Comparison of ENCODE assay signal across 13 cellular contexts in the genomic region with DNA sequence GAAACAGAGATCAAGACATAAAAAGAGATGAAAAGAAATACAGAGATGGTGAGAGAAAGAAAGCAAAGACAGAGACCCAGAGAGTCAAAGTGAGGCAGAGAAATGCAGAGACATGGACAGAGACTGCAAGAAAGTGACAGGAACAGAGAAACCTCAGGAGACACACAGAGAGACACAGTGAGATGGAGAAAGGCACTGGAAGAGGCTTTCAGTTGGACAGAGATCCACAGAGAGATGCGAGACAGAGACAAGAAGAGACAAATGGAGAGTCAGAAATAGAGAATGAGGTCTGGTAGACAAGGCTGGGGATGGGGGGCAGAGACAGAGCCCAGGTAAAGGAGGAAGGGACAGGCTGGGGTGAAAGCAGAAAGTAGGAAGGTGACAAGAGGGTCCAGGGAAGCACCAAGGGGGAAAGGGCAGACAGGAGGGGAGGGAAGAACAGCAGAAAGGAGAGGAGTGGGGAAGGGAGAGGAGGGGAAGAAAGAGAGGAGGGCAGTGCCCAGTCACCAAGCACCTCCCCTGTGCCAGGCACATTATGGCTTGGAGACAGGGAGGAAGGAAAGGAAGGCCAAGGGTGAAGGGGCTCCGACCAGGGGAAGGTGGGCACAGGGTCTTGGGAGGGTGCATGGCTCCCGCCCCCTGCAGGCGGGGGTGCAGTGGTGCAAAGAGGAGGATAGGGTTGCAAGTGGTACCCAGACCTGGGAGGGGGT. TPM values are rescaled to one million over a fixed set of nuclear protein-coding genes. Genes with fewer than 3 reads are reported as not detected.
A peak's percentile ranks its signal among the peaks of the same experiment; 100 is the strongest.
DNase-seq lines count a peak whose midpoint lies in the region; ATAC-seq and TF ChIP-seq lines count a peak whose summit lies in the region.
"Had no signal": no experiment of that assay in that cellular context is flagged by ENCODE, and none has a peak within 500 bp of the region (broad histone marks: within the 10 kb centered on the region; RNA-seq: fewer than 3 reads in every experiment).

No MANE protein-coding gene starts in this region.

- H3K18ac ChIP-seq in neuronal stem cell (ENCODE audit: low read length), result no peak overlapping the region

- no peak for TF ChIP-seq EP300 in SK-N-SH (IDR thresholded peaks at IDR 0.05; ENCODE audit: borderline replicate concordance in 1 of 2, low read depth in 1 of 2, low read length in 1 of 2)

- H3K79me2 ChIP-seq in SK-N-SH (ENCODE audit: insufficient read depth) (no peaks in the 10 kb centered on the region), mammary epithelial cell (ENCODE audit: insufficient read depth, low read length) (no peaks in the 10 kb centered on the region)

- no peak overlapping the region for H2AK5ac ChIP-seq in neuronal stem cell (ENCODE audit: low read depth, low read length)

- in situ Hi-C loops in mammary epithelial cell (cut with MboI; ENCODE audit: low sequenced_read_pairs in 2 of 2), result no loop called here

- intact Hi-C loops in mammary epithelial cell (cut with micrococcal nuclease), result no loop called here

- no peak overlapping the region for H3K23ac ChIP-seq in neuronal stem cell (ENCODE audit: low read depth, low read length, poor library complexity)

- H2BK120ac ChIP-seq in neuronal stem cell (ENCODE audit: low read depth, low read length), result no peak overlapping the region

- POLR2A ChIA-PET in SK-N-SH (lab: Yijun Ruan, JAX), result no interaction called here

- H2BK5ac ChIP-seq in neuronal stem cell (ENCODE audit: low read length), result no peak overlapping the region

- TF ChIP-seq CTCF in SK-N-SH (IDR thresholded peaks at IDR 0.05) (peak; percentile 50), mammary epithelial cell (conservative IDR thresholded peaks at IDR 0.05 in 1 of 2, IDR thresholded peaks at IDR 0.05 in 1 of 2; ENCODE audit: extremely low read depth in 1 of 2, insufficient read depth in 1 of 2, low read depth in 1 of 2, low read length in 2 of 2) (peak; percentile 18 to 44)

- H3K27ac ChIP-seq in SK-N-SH (ENCODE audit: low read depth in 2 of 2, low read length in 1 of 2) (no peak overlapping the region), mammary epithelial cell (ENCODE audit: insufficient read depth, low read depth, low read length) (no peak overlapping the region), neuronal stem cell (replicated peaks; ENCODE audit: low read length) (no peak overlapping the region)
- H3K27ac ChIP-seq: uterus had no signal

- no peak overlapping the region for H3K14ac ChIP-seq in neuronal stem cell (ENCODE audit: low read length)

- H3K4me2 ChIP-seq in SK-N-SH (no peak overlapping the region), mammary epithelial cell (ENCODE audit: insufficient read depth, low read depth, low read length) (no peak overlapping the region), neuronal stem cell (ENCODE audit: insufficient read depth, low read length, poor library complexity, severe bottlenecking) (no peak overlapping the region)

- H3F3A ChIP-seq in SK-N-SH (replicated peaks; ENCODE audit: insufficient read depth), result peaks cover 12% of the 10 kb centered on the region

- dilution Hi-C loops in mammary epithelial cell (cut with HindIII; ENCODE audit: low sequenced_read_pairs), result no loop called here

- no peak for ATAC-seq in SK-N-SH treated with all-trans-retinoic acid at 6 μM for 48 hours
- no peak for ATAC-seq in HG03196 (IDR thresholded peaks at IDR 0.05; ENCODE audit: unreplicated experiment)

- H2BK12ac ChIP-seq in neuronal stem cell (ENCODE audit: low read length), result no peak overlapping the region

- H3K4me1 ChIP-seq in SK-N-SH (ENCODE audit: control insufficient read depth in 1 of 2, insufficient read depth in 2 of 2, low read depth in 1 of 2, low read length in 1 of 2) (peaks cover 0 to 7% of the 10 kb centered on the region in 2 experiments; a peak in 1 of 4 replicates), mammary epithelial cell (ENCODE audit: insufficient read depth, low read length) (peaks cover 11% of the 10 kb centered on the region), neuronal stem cell (ENCODE audit: control insufficient read depth in 2 of 2, insufficient read depth in 1 of 2, low read depth in 1 of 2, low read length in 2 of 2) (peaks cover 8 to 22% of the 10 kb centered on the region in 2 donors)
- H3K4me1 ChIP-seq: uterus had no signal

- no peaks in the 10 kb centered on the region for H3K9me2 ChIP-seq in SK-N-SH

- H2AFZ ChIP-seq in SK-N-SH (ENCODE audit: low read depth), result no peak overlapping the region
- no peak overlapping the region for H2AFZ ChIP-seq in mammary epithelial cell (ENCODE audit: low read depth, low read length)
- H2AFZ ChIP-seq in neuronal stem cell (ENCODE audit: low read length), result no peak overlapping the region

- no peak overlapping the region for H3K4ac ChIP-seq in neuronal stem cell (ENCODE audit: low read length)

- H4K20me1 ChIP-seq in SK-N-SH (ENCODE audit: insufficient read depth), result no peaks in the 10 kb centered on the region
- H4K20me1 ChIP-seq in mammary epithelial cell (ENCODE audit: insufficient read depth, low read length), result no peaks in the 10 kb centered on the region

- H3K9ac ChIP-seq in SK-N-SH (no peak overlapping the region), mammary epithelial cell (ENCODE audit: insufficient read depth, low read length) (no peak overlapping the region), neuronal stem cell (ENCODE audit: low read depth, low read length, poor library complexity) (no peak overlapping the region)

- peak; percentile 19; the same call in 1 of the 2 replicates for TF ChIP-seq RAD21 in SK-N-SH (IDR thresholded peaks at IDR 0.05; ENCODE audit: low read length)

- no TSS peak for BruUV-seq in mammary epithelial cell (replicated peaks; lab: Mats Ljungman, UMichigan)

- WGBS in SK-N-SH (ENCODE audit: low lambda C conversion rate), result 27% methylated on average over 4 of the region's 4 CpGs
- WGBS in mammary epithelial cell (ENCODE audit: low coverage, missing lambda C conversion rate), result 47% methylated on average over 3 of the region's 4 CpGs
- no CpG with 5 or more reads among the region's 4 CpGs for WGBS in neuronal stem cell (ENCODE audit: extremely low coverage in 2 of 2, insufficient read length in 2 of 2, insufficient replicate concordance in 1 of 2), 2 donors

- H4K8ac ChIP-seq in neuronal stem cell (ENCODE audit: low read depth, low read length), result no peak overlapping the region

- no peaks in the 10 kb centered on the region for H3K36me3 ChIP-seq in SK-N-SH (replicated peaks in 1 of 2; ENCODE audit: control insufficient read depth in 1 of 2, insufficient read depth in 2 of 2, low read length in 1 of 2)
- no peaks in the 10 kb centered on the region for H3K36me3 ChIP-seq in mammary epithelial cell (ENCODE audit: insufficient read depth, low read length)
- H3K36me3 ChIP-seq in neuronal stem cell (replicated peaks in 1 of 2; ENCODE audit: control insufficient read depth in 2 of 2, insufficient read depth in 2 of 2, low read length in 2 of 2), result no peaks in the 10 kb centered on the region
- H3K36me3 ChIP-seq: uterus had no signal

- CTCF ChIA-PET in SK-N-SH (lab: Yijun Ruan, JAX), result interaction anchor here (10.7 kb wide), 1 partner anchor 44 kb away, joined by 177 read pairs; the partner anchor contains the start of gene POU2F2
- CTCF ChIA-PET in mammary epithelial cell (lab: Charles Lee; ENCODE audit: low non-redundant PET), result interaction anchor here (0.6 kb wide), 1 partner anchor 98 kb away, joined by 3 read pairs; no protein-coding TSS in a partner anchor

- DNase-seq in SK-N-SH (peak; percentile 74), mammary epithelial cell (no peak), neuronal stem cell (ENCODE audit: low spot score) (peak; percentile 43), SIG-M5 (lab: John Stamatoyannopoulos, UW) (no peak), KG1 (lab: John Stamatoyannopoulos, UW) (no peak)
- DNase-seq in Jurkat, Clone E6-1 (ENCODE audit: low read depth, low spot score), result peak; percentile 44
- DNase-seq: activated naive CD4-positive, alpha-beta T cell treated with anti-CD3 and anti-CD28 coated beads, Interleukin-2, amount 10 ng/mL, durations not matched to agents 7 days and 5 days; CD4-positive, CD25-positive, alpha-beta regulatory T cell; foreskin melanocyte; T-helper 1 cell; uterus had no signal

- H3K79me1 ChIP-seq in neuronal stem cell (ENCODE audit: low read depth, low read length), result no peaks in the 10 kb centered on the region

- peaks cover 37% of the 10 kb centered on the region for H3K27me3 ChIP-seq in SK-N-SH (ENCODE audit: insufficient read depth)
- H3K27me3 ChIP-seq in mammary epithelial cell (ENCODE audit: insufficient read depth, low read length), result peaks cover 20% of the 10 kb centered on the region
- peaks cover 10 to 73% (median 63%) of the 10 kb centered on the region in 3 experiments for H3K27me3 ChIP-seq in neuronal stem cell (ENCODE audit: control insufficient read depth in 3 of 3, insufficient read depth in 3 of 3, low read depth in 1 of 3, low read length in 3 of 3)

- no peak overlapping the region for H2BK15ac ChIP-seq in neuronal stem cell (ENCODE audit: low read length)

- H3K4me3 ChIP-seq in SK-N-SH (ENCODE audit: low read depth in 2 of 2, low read length in 1 of 2) (no peak overlapping the region; a peak in 1 of 4 replicates), mammary epithelial cell (replicated peaks in 1 of 3; ENCODE audit: insufficient read depth in 1 of 3, low read depth in 2 of 3, low read length in 3 of 3) (no peak overlapping the region), neuronal stem cell (ENCODE audit: low read length in 2 of 2) (no peak overlapping the region)
- H3K4me3 ChIP-seq in Jurkat, Clone E6-1 (ENCODE audit: low read length), result no peak overlapping the region
- H3K4me3 ChIP-seq: uterus had no signal

- H4K91ac ChIP-seq in neuronal stem cell (ENCODE audit: low read depth, low read length, poor library complexity), result no peak overlapping the region

- H3K9me3 ChIP-seq in SK-N-SH (no peaks in the 10 kb centered on the region), mammary epithelial cell (replicated peaks; ENCODE audit: insufficient read depth, low read length) (no peaks in the 10 kb centered on the region), neuronal stem cell (replicated peaks in 1 of 2; ENCODE audit: control insufficient read depth in 2 of 2, insufficient read depth in 1 of 2, low read depth in 1 of 2, low read length in 2 of 2) (no peaks in the 10 kb centered on the region)
- H3K9me3 ChIP-seq: uterus had no signal

RNA-seq across cellular contexts. Expression of gene DEDD2, which starts 38.5 kb away (rescaled TPM):
- polyA plus RNA-seq in SK-N-SH (2012; rRNA removed) (30.2 and 31.1 TPM in 2 replicates), mammary epithelial cell (31.8 TPM)
- polyA plus RNA-seq in SK-N-SH (2012; cell fraction: cytosol; rRNA removed), result 15.7 and 23.9 TPM in 2 replicates
- polyA plus RNA-seq in SK-N-SH (2012; cell fraction: nucleus; rRNA removed), result 29.2 and 30.8 TPM in 2 replicates
- 37.5 TPM for polyA plus RNA-seq in Jurkat, Clone E6-1 (2012; ENCODE audit: insufficient read depth, insufficient read length)
- total RNA-seq in mammary epithelial cell, result 10 to 100 TPM; 17.3 to 32.3 TPM
- 13.2 TPM for polyA minus RNA-seq in mammary epithelial cell
- polyA plus RNA-seq in neuronal stem cell (2013, experiment 1 of 2), result 29.2 TPM
- polyA plus RNA-seq in neuronal stem cell (2013, experiment 2 of 2), result 27.6 TPM

RNA-seq across cellular contexts. Expression of gene ZNF526, which starts 41.2 kb away (rescaled TPM):
- 3.5 and 4.0 TPM in 2 replicates for polyA plus RNA-seq in SK-N-SH (2012; rRNA removed)
- polyA plus RNA-seq in SK-N-SH (2012; cell fraction: cytosol; rRNA removed), result 1.7 and 2.6 TPM in 2 replicates
- 3.4 and 4.3 TPM in 2 replicates for polyA plus RNA-seq in SK-N-SH (2012; cell fraction: nucleus; rRNA removed)
- polyA plus RNA-seq in Jurkat, Clone E6-1 (2012; ENCODE audit: insufficient read depth, insufficient read length), result 9.9 TPM
- total RNA-seq in mammary epithelial cell, result 10 to 100 TPM; 11.2 to 15.8 TPM
- 8.6 TPM for polyA plus RNA-seq in mammary epithelial cell
- polyA minus RNA-seq in mammary epithelial cell, result 22.8 TPM
- polyA plus RNA-seq in neuronal stem cell (2013, experiment 1 of 2), result 5.4 TPM
- polyA plus RNA-seq in neuronal stem cell (2013, experiment 2 of 2), result 5.2 TPM

RNA-seq across cellular contexts. Expression of gene POU2F2, which starts 46.7 kb away (rescaled TPM):
- polyA plus RNA-seq in SK-N-SH (2012; rRNA removed) (0.15 and 0.49 TPM in 2 replicates), mammary epithelial cell (1.3 TPM)
- polyA plus RNA-seq in SK-N-SH (2012; cell fraction: cytosol; rRNA removed), result 0.18 and 0.29 TPM in 2 replicates
- polyA plus RNA-seq in SK-N-SH (2012; cell fraction: nucleus; rRNA removed), result 0.89 and 0.94 TPM in 2 replicates
- polyA plus RNA-seq in Jurkat, Clone E6-1 (2012; ENCODE audit: insufficient read depth, insufficient read length), result 3.7 TPM
- 10 to 100 TPM in 1 of 2 donors, under 1 TPM in 1; 0.83 to 12.5 TPM for total RNA-seq in mammary epithelial cell
- polyA minus RNA-seq in mammary epithelial cell, result not detected
- 2.4 TPM for polyA plus RNA-seq in neuronal stem cell (2013, experiment 1 of 2)
- polyA plus RNA-seq in neuronal stem cell (2013, experiment 2 of 2), result 2.5 TPM

Comparison
In these comparisons a context has a peak if more than half of its experiments do, and no peak if none do; other contexts are left out.
1. DNase-seq: peak in SK-N-SH (single experiment), Jurkat, Clone E6-1 (single experiment) and neuronal stem cell (single experiment); none in mammary epithelial cell (single experiment), SIG-M5 (single experiment) and KG1 (single experiment).